Comparison of ENCODE assay signal across 25 cellular contexts in the genomic region with DNA sequence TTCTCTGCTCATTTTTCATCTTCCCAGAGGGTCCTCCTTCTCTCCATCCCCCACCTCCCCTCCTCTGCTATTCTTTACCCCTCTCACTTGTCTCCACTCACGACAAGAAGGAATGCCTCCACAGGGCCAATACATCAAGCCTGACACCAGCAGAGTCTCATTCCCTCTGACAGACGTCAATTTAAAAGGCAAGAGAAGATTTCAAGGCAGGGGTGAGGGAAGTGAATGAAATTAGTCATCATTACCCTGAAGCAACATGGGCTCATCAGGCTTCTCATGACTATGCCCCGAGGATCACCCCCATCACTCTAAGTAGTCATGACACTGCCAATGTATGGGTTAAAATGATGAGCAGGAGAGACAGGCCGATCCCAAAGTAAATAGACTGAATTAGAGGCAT.
DNase-seq lines count a peak whose midpoint lies in the region; ATAC-seq and TF ChIP-seq lines count a peak whose summit lies in the region.
"Had no signal": no experiment of that assay in that cellular context is flagged by ENCODE, and none has a peak within 500 bp of the region (broad histone marks: within the 10 kb centered on the region; RNA-seq: fewer than 3 reads in every experiment).

No MANE protein-coding gene starts in this region.

- no peaks in the 10 kb centered on the region for H3K9me2 ChIP-seq in PC-3 (replicated peaks; ENCODE audit: low read length)

- no peaks in the 10 kb centered on the region for H4K20me1 ChIP-seq in PC-3 (ENCODE audit: low read length)

- POLR2A ChIA-PET in PC-3 (lab: Charles Lee; ENCODE audit: unreplicated experiment), result no interaction called here

- H3K4me3 ChIP-seq in PC-3 (ENCODE audit: low read length), result no peak overlapping the region
- H3K4me3 ChIP-seq: GM23248, K562, SJCRH30 had no signal

- TF ChIP-seq CTCF in PC-3 (conservative IDR thresholded peaks at IDR 0.05; ENCODE audit: low read depth, low read length) (no peak), foreskin keratinocyte (conservative IDR thresholded peaks at IDR 0.05) (no peak)

- no peak overlapping the region for H3K27ac ChIP-seq in PC-3 (ENCODE audit: low read length)
- H3K27ac ChIP-seq in foreskin keratinocyte, result no peak overlapping the region
- H3K27ac ChIP-seq: C4-2B, GM23248, SJCRH30 had no signal

- H3K36me3 ChIP-seq in PC-3 (ENCODE audit: low read depth, low read length), result no peaks in the 10 kb centered on the region
- H3K36me3 ChIP-seq: SJCRH30 had no signal

- ATAC-seq in PC-3, result no peak
- ATAC-seq in foreskin keratinocyte, result peak; percentile 47
- no peak for ATAC-seq in GM18502 (IDR thresholded peaks at IDR 0.05; ENCODE audit: poor library complexity, unreplicated experiment)
- ATAC-seq: HepG2, K562, Panc1 had no signal

- DNase-seq in EH (ENCODE audit: low read depth) (peak; percentile 8), PC-3 (peak; percentile 29), foreskin keratinocyte (peak in 1 of 2 donors; percentile 21), retina (peak; percentile 67), ecto neural progenitor cell (ENCODE audit: low spot score) (no peak)
- DNase-seq in activated effector memory CD4-positive, alpha-beta T cell treated with anti-CD3 and anti-CD28 coated beads, Interleukin-2, amount 50 U/mL, for 16 hours, result no peak
- DNase-seq: AML-193; Calu3; CD8-positive, alpha-beta memory T cell; GM23248; H9; HFFc6; NCI-H1092 treated with DMSO at 0.1 percent for 48 hours; NCI-H1436 treated with DMSO at 0.1 percent for 48 hours; NCI-H2029; NCI-H2227 treated with DMSO at 0.1 percent for 48 hours; NCI-H510A; NCI-H774; NK-92 treated with Interleukin-12 subunit alpha and Interleukin-12 subunit beta, amount 100 ng/mL, for 24 hours; SJCRH30 had no signal

- H3K9me3 ChIP-seq in PC-3 (ENCODE audit: low read length), result no peaks in the 10 kb centered on the region
- H3K9me3 ChIP-seq: SJCRH30 had no signal

- H2AFZ ChIP-seq in PC-3 (ENCODE audit: low read length), result no peak overlapping the region
- H2AFZ ChIP-seq: GM23248 had no signal

- no peaks in the 10 kb centered on the region for H3K79me2 ChIP-seq in PC-3 (ENCODE audit: low read length)

- H3K27me3 ChIP-seq in PC-3 (ENCODE audit: low read length), result no peaks in the 10 kb centered on the region
- H3K27me3 ChIP-seq in foreskin keratinocyte, result no peaks in the 10 kb centered on the region
- H3K27me3 ChIP-seq: SJCRH30 had no signal

- intact Hi-C loops in PC-3 (cut with micrococcal nuclease), result no loop called here

- no peaks in the 10 kb centered on the region for H3F3A ChIP-seq in PC-3 (ENCODE audit: low read length, unreplicated experiment)

- no TSS peak for BruUV-seq in PC-3 (replicated peaks; lab: Mats Ljungman, UMichigan)

- H3K4me1 ChIP-seq in PC-3 (ENCODE audit: insufficient read depth, low read length) (no peaks in the 10 kb centered on the region), foreskin keratinocyte (no peaks in the 10 kb centered on the region)
- H3K4me1 ChIP-seq: SJCRH30 had no signal

- H3K9ac ChIP-seq in PC-3 (ENCODE audit: low read length), result no peak overlapping the region
- H3K9ac ChIP-seq: GM23248 had no signal

- CTCF ChIA-PET in PC-3 (lab: Charles Lee), result no interaction called here

- no peak overlapping the region for H3K4me2 ChIP-seq in PC-3 (ENCODE audit: low read length)

Comparison
In these comparisons a context has a peak if more than half of its experiments do, and no peak if none do; other contexts are left out.
1. DNase-seq: peak in EH (single experiment), PC-3 (single experiment) and retina (single experiment); none in ecto neural progenitor cell (single experiment) and activated effector memory CD4-positive, alpha-beta T cell treated with anti-CD3 and anti-CD28 coated beads, Interleukin-2, amount 50 U/mL, for 16 hours (single experiment).